In the genomic region with DNA sequence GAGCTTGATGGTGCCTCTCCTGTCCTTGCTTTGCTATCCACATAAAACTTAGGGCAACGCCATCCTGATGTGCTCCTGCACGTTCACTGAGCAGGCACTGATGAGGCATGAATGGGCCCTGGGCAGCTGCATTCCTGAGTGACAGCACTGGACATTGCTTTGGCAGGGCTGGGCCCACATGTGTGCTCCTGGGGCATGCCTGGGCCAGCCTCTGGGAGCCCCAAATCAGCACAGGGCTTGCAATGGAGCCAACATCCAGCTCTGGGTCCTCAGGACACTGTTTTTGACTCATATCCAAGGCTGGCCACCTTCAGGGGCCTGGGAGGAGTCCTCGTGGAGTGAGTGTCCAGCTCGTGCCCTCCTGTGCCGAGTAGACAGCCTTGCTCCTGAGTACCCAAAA, we compare ENCODE assay signal across 2 cellular contexts.
TF ChIP-seq lines count a peak whose summit lies in the region.

No MANE protein-coding gene starts in this region.

TF ChIP-seq in A549, 52 proteins besides CTCF, POLR2A, EP300 and RAD21 (continued from another document):
- TF ChIP-seq MAX (IDR thresholded peaks at IDR 0.05), result peak; percentile 17; the same call in 1 of the 2 replicates

TF ChIP-seq in HEK293, 187 proteins besides CTCF, POLR2A, EP300 and RAD21:
- TF ChIP-seq ZBTB6 (tag by site-specific recombination; IDR thresholded peaks at IDR 0.05) (no peak), ZBTB20 (tag by site-specific recombination; IDR thresholded peaks at IDR 0.05) (peak; percentile 58)
